31 cellular contexts compared by ENCODE assay signal in genomic region chr2:210954508-210954907, GRCh38.
"Had no signal": no experiment of that assay in that cellular context is flagged by ENCODE, and none has a peak within 500 bp of the region (broad histone marks: within the 10 kb centered on the region; RNA-seq: fewer than 3 reads in every experiment).

No MANE protein-coding gene starts in this region.

- H3K36me3 ChIP-seq: Peyer's patch, SJSA1 had no signal

- H3K9me3 ChIP-seq: Peyer's patch, SJSA1 had no signal

- FAIRE-seq: astrocyte, TTC549 had no signal

- DNase-seq: activated B cell treated with CpG ODN at 0.5 μM for 24 hours; activated CD4-positive, alpha-beta T cell treated with anti-CD3 and anti-CD28 coated beads for 1 hour; activated CD4-positive, alpha-beta T cell treated with anti-CD3 and anti-CD28 coated beads, Interleukin-2, amount 10 ng/mL, durations not matched to agents 24 days and 14 days; activated CD4-positive, alpha-beta T cell treated with anti-CD3 and anti-CD28 coated beads, Interleukin-2, amount 50 U/mL, for 48 hours; activated CD8-positive, alpha-beta memory T cell treated with anti-CD3 and anti-CD28 coated beads, Interleukin-2, amount 10 ng/mL, durations not matched to agents 7 days and 5 days; activated gamma-delta T cell; activated naive CD4-positive, alpha-beta T cell treated with anti-CD3 and anti-CD28 coated beads for 36 hours; activated T-cell treated with anti-CD3 and anti-CD28 coated beads, Interleukin-2, amount 50 U/mL, for 48 hours; amygdala; cortex of kidney; Kasumi-1; KBM-7; NCI-H1048; NCI-H1436 treated with DMSO at 0.1 percent for 48 hours; NCI-H187; NCI-H2081; NCI-H2171 treated with DMSO at 0.1 percent for 48 hours; NCI-H226; NCI-H510A; NCI-H526 treated with DMSO at 0.1 percent for 48 hours; NK-92 treated with Interleukin-12 subunit alpha and Interleukin-12 subunit beta, amount 100 ng/mL, for 24 hours; Peyer's patch; Right ventricle myocardium superior; T-cell; T-helper 2 cell; T1000 had no signal

- H3K4me3 ChIP-seq: Peyer's patch, SJSA1 had no signal

- H3K4me1 ChIP-seq: Peyer's patch, SJSA1 had no signal

- ATAC-seq: activated CD8-positive, alpha-beta memory T cell treated with anti-CD3 and anti-CD28 coated beads, Interleukin-2, amount 10 ng/mL, durations not matched to agents 7 days and 5 days; activated T-helper 17 cell treated with anti-CD3 and anti-CD28 coated beads, Interleukin-2, amount 50 U/mL, for 72 hours; T-cell had no signal

- H3K27ac ChIP-seq: Peyer's patch, RWPE1, SJSA1 had no signal

- H3K27me3 ChIP-seq: Peyer's patch, SJSA1 had no signal
